Comparison of ENCODE assay signal across 18 cellular contexts in the genomic region with DNA sequence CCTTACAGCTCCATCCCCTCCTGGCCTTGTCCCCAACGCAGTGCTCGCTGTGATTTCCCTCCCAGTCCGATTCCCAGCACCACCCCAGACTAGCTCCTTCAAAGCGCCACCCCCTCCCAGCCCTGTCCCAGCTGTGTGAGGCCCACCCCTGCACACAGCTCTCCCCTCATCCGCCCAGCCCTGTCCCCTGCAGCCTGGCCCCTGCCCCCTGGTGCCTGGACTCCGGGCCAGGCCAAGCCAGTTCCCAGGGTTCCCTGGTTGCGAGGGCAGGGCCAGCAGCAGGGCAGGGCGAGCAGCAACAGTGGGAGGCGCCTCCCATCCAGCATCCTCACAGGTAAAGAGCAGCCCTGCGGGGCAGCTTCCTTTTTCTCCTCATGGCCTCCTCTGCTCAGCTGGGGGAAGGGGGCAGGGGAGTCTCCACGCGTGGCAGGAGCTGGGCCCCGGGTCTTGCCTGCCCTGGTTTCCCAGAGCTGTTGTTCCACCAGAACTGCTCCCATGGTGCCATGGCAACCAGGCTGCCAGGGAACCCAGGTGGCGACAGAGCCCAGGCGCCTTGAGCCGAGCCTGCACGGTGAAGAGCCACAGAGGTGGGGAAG. TPM values are rescaled to one million over a fixed set of nuclear protein-coding genes. Genes with fewer than 3 reads are reported as not detected.
A peak's percentile ranks its signal among the peaks of the same experiment; 100 is the strongest.
DNase-seq lines count a peak whose midpoint lies in the region; TF ChIP-seq lines count a peak whose summit lies in the region.
"Had no signal": no experiment of that assay in that cellular context is flagged by ENCODE, and none has a peak within 500 bp of the region (broad histone marks: within the 10 kb centered on the region; RNA-seq: fewer than 3 reads in every experiment).

No MANE protein-coding gene starts in this region.

- H2AK5ac ChIP-seq in mesenchymal stem cell (ENCODE audit: low read length, severe bottlenecking): no peak overlapping the region

- no peak overlapping the region for H3K27ac ChIP-seq in HEK293 (ENCODE audit: extremely low read depth, low read depth, low read length)
- peak overlapping the region; percentile 26 for H3K27ac ChIP-seq in caudate nucleus (ENCODE audit: low read depth, low read length)
- H3K27ac ChIP-seq in mesenchymal stem cell (ENCODE audit: low read length, poor library complexity, severe bottlenecking): no peak overlapping the region
- H3K27ac ChIP-seq: body of pancreas, upper lobe of right lung had no signal

- peak; percentile 52 for DNase-seq in ELF-1 (ENCODE audit: low read depth, low spot score)
- peak in 13 of 61 donors; percentile 1 to 66 (median 11) for DNase-seq in caudate nucleus (lab: John Stamatoyannopoulos, UW)
- no peak for DNase-seq in mesenchymal stem cell
- DNase-seq in AG20443 (ENCODE audit: low spot score): no peak
- no peak for DNase-seq in SW480 (ENCODE audit: low spot score)
- no peak for DNase-seq in T-helper 1 cell
- no peak for DNase-seq in erythroblast (lab: John Stamatoyannopoulos, UW)
- DNase-seq: activated CD4-positive, alpha-beta T cell treated with anti-CD3 and anti-CD28 coated beads, Interleukin-2, amount 10 ng/mL, durations not matched to agents 24 days and 14 days; body of pancreas; CD8-positive, alpha-beta memory T cell; cortex of kidney; NCI-H2029; NCI-H524; right cardiac atrium; stimulated activated CD8-positive, alpha-beta memory T cell treated with anti-CD3 and anti-CD28 coated beads, Interleukin-4, amount 100 ng/mL, for 48 hours; T-cell; upper lobe of right lung had no signal

- H3K9ac ChIP-seq in mesenchymal stem cell (ENCODE audit: low read length): no peak overlapping the region

- peak overlapping the region in 1 of 2 experiments; percentile 36 for H3K14ac ChIP-seq in mesenchymal stem cell (ENCODE audit: low read length in 2 of 2)

- H3K4me3 ChIP-seq in HEK293 (ENCODE audit: low read depth, low read length): no peak overlapping the region
- no peak overlapping the region for H3K4me3 ChIP-seq in mesenchymal stem cell (ENCODE audit: insufficient read depth in 1 of 2, low read depth in 1 of 2, low read length in 2 of 2)
- H3K4me3 ChIP-seq: body of pancreas, upper lobe of right lung had no signal

- H3K79me1 ChIP-seq in mesenchymal stem cell (replicated peaks; ENCODE audit: low read length, poor library complexity, severe bottlenecking): peaks cover 4% of the 10 kb centered on the region

- POLR2A ChIA-PET in HEK293 (lab: Yijun Ruan, JAX): interaction anchor here (0.7 kb wide), 1 partner anchor 43 kb away, joined by 3 read pairs; no protein-coding TSS in a partner anchor

- no peak overlapping the region for H2BK120ac ChIP-seq in mesenchymal stem cell (ENCODE audit: low read depth, low read length)

- H3K36me3 ChIP-seq in HEK293 (ENCODE audit: control insufficient read depth in 2 of 2, insufficient read depth in 1 of 2, low read length in 2 of 2) (peaks cover 0 to 4% of the 10 kb centered on the region in 2 experiments; a peak in 2 of 3 replicates), mesenchymal stem cell (ENCODE audit: control insufficient read depth in 1 of 2, insufficient read depth in 2 of 2, low read depth in 1 of 2, low read length in 2 of 2) (peaks cover 5 to 16% of the 10 kb centered on the region in 2 experiments)
- H3K36me3 ChIP-seq: upper lobe of right lung had no signal

- H3K9me3 ChIP-seq in HEK293 (ENCODE audit: control insufficient read depth, insufficient read depth, low read depth, low read length) (no peaks in the 10 kb centered on the region), mesenchymal stem cell (ENCODE audit: control insufficient read depth, low read length) (no peaks in the 10 kb centered on the region)
- H3K9me3 ChIP-seq: body of pancreas, upper lobe of right lung had no signal

- H3K4me2 ChIP-seq in mesenchymal stem cell (ENCODE audit: low read length, poor library complexity, severe bottlenecking): no peak overlapping the region

- H2BK15ac ChIP-seq in mesenchymal stem cell (ENCODE audit: low read depth, poor library complexity, severe bottlenecking): no peak overlapping the region

- no peak overlapping the region for H2BK5ac ChIP-seq in mesenchymal stem cell (ENCODE audit: low read depth, low read length, poor library complexity, severe bottlenecking)

- 56% methylated on average over 13 of the region's 17 CpGs for WGBS in mesenchymal stem cell

- peak overlapping the region in 1 of 2 experiments; percentile 21 for H3K18ac ChIP-seq in mesenchymal stem cell (ENCODE audit: low read depth in 1 of 2, low read length in 2 of 2)

- H3K27me3 ChIP-seq in mesenchymal stem cell (ENCODE audit: control insufficient read depth in 1 of 2, insufficient read depth in 1 of 2, low read length in 2 of 2): peaks cover 0 to 74% of the 10 kb centered on the region in 2 experiments
- H3K27me3 ChIP-seq: body of pancreas, upper lobe of right lung had no signal

- H3K4ac ChIP-seq in mesenchymal stem cell (ENCODE audit: low read depth in 1 of 2, low read length in 2 of 2): no peak overlapping the region

- TF ChIP-seq POLR2A in erythroblast (IDR thresholded peaks at IDR 0.05; ENCODE audit: low read length): no peak

- H3K23ac ChIP-seq in mesenchymal stem cell (ENCODE audit: low read length in 2 of 2): no peak overlapping the region

- no peak overlapping the region for H2AFZ ChIP-seq in mesenchymal stem cell (ENCODE audit: low read depth, low read length)

- H3K4me1 ChIP-seq in HEK293 (ENCODE audit: control insufficient read depth, insufficient read depth, low read length) (no peaks in the 10 kb centered on the region), mesenchymal stem cell (ENCODE audit: control insufficient read depth, insufficient read depth, low read depth, low read length) (peaks cover 14% of the 10 kb centered on the region)
- H3K4me1 ChIP-seq: body of pancreas, upper lobe of right lung had no signal

- no peak overlapping the region for H4K91ac ChIP-seq in mesenchymal stem cell (ENCODE audit: low read length)

- no peak for TF ChIP-seq CTCF in HEK293 (tag by site-specific recombination; IDR thresholded peaks at IDR 0.05)

- H4K8ac ChIP-seq in mesenchymal stem cell (ENCODE audit: low read length): peak overlapping the region; percentile 77

- CTCF ChIA-PET in HEK293 (lab: Yijun Ruan, JAX): interaction anchor here (0.8 to 2.6 kb wide), 5 partner anchors 12 to 28 kb away, joined by 3 to 11 read pairs (median 3); a partner anchor contains a TSS

- no peak overlapping the region for H2BK12ac ChIP-seq in mesenchymal stem cell (ENCODE audit: low read length in 2 of 2)

TF ChIP-seq in HEK293, 187 proteins besides CTCF, POLR2A, EP300 and RAD21:
- no peak for TF ChIP-seq SP2 (tag by site-specific recombination; IDR thresholded peaks at IDR 0.05)
- TF ChIP-seq ZNF623 (tag by site-specific recombination; IDR thresholded peaks at IDR 0.05): no peak
- no peak for TF ChIP-seq ZNF560 (tag by site-specific recombination; IDR thresholded peaks at IDR 0.05; ENCODE audit: borderline replicate concordance)
- peak; percentile 78 for TF ChIP-seq GLIS1 (tag by site-specific recombination; IDR thresholded peaks at IDR 0.05)
- no peak for TF ChIP-seq ZNF626 (tag by site-specific recombination; IDR thresholded peaks at IDR 0.05)
- no peak for TF ChIP-seq OSR2 (tag by site-specific recombination; IDR thresholded peaks at IDR 0.05)
- no peak for TF ChIP-seq ZNF473 (tag by site-specific recombination; IDR thresholded peaks at IDR 0.05)
- TF ChIP-seq ZNF426 (tag by site-specific recombination; IDR thresholded peaks at IDR 0.05): no peak
- TF ChIP-seq, protein P1, sequence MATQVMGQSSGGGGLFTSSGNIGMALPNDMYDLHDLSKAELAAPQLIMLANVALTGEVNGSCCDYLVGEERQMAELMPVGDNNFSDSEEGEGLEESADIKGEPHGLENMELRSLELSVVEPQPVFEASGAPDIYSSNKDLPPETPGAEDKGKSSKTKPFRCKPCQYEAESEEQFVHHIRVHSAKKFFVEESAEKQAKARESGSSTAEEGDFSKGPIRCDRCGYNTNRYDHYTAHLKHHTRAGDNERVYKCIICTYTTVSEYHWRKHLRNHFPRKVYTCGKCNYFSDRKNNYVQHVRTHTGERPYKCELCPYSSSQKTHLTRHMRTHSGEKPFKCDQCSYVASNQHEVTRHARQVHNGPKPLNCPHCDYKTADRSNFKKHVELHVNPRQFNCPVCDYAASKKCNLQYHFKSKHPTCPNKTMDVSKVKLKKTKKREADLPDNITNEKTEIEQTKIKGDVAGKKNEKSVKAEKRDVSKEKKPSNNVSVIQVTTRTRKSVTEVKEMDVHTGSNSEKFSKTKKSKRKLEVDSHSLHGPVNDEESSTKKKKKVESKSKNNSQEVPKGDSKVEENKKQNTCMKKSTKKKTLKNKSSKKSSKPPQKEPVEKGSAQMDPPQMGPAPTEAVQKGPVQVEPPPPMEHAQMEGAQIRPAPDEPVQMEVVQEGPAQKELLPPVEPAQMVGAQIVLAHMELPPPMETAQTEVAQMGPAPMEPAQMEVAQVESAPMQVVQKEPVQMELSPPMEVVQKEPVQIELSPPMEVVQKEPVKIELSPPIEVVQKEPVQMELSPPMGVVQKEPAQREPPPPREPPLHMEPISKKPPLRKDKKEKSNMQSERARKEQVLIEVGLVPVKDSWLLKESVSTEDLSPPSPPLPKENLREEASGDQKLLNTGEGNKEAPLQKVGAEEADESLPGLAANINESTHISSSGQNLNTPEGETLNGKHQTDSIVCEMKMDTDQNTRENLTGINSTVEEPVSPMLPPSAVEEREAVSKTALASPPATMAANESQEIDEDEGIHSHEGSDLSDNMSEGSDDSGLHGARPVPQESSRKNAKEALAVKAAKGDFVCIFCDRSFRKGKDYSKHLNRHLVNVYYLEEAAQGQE (tag by site-specific recombination; IDR thresholded peaks at IDR 0.05): no peak
- peak; percentile 89 for TF ChIP-seq ZIC2 (tag by site-specific recombination; IDR thresholded peaks at IDR 0.05)
- TF ChIP-seq ZNF132 (tag by site-specific recombination; IDR thresholded peaks at IDR 0.05; ENCODE audit: borderline replicate concordance): no peak
- TF ChIP-seq ZNF433 (tag by site-specific recombination; IDR thresholded peaks at IDR 0.05; ENCODE audit: low read depth): no peak
- TF ChIP-seq, protein P2, sequence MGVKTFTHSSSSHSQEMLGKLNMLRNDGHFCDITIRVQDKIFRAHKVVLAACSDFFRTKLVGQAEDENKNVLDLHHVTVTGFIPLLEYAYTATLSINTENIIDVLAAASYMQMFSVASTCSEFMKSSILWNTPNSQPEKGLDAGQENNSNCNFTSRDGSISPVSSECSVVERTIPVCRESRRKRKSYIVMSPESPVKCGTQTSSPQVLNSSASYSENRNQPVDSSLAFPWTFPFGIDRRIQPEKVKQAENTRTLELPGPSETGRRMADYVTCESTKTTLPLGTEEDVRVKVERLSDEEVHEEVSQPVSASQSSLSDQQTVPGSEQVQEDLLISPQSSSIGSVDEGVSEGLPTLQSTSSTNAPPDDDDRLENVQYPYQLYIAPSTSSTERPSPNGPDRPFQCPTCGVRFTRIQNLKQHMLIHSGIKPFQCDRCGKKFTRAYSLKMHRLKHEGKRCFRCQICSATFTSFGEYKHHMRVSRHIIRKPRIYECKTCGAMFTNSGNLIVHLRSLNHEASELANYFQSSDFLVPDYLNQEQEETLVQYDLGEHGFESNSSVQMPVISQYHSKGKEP (tag by site-specific recombination; IDR thresholded peaks at IDR 0.05): no peak

RNA-seq across cellular contexts. Expression of a gene that starts 24.8 kb away (rescaled TPM):
- polyA plus RNA-seq in mesenchymal stem cell (2013, experiment 1 of 2): 22.4 TPM
- 21.2 TPM for polyA plus RNA-seq in mesenchymal stem cell (2013, experiment 2 of 2)

RNA-seq across cellular contexts. Expression of a gene that starts 31.5 kb away (rescaled TPM):
- polyA plus RNA-seq in mesenchymal stem cell (2013, experiment 1 of 2): 24.8 TPM
- polyA plus RNA-seq in mesenchymal stem cell (2013, experiment 2 of 2): 24.4 TPM
